ENCODE assay signal across 8 cellular contexts in the genomic region with DNA sequence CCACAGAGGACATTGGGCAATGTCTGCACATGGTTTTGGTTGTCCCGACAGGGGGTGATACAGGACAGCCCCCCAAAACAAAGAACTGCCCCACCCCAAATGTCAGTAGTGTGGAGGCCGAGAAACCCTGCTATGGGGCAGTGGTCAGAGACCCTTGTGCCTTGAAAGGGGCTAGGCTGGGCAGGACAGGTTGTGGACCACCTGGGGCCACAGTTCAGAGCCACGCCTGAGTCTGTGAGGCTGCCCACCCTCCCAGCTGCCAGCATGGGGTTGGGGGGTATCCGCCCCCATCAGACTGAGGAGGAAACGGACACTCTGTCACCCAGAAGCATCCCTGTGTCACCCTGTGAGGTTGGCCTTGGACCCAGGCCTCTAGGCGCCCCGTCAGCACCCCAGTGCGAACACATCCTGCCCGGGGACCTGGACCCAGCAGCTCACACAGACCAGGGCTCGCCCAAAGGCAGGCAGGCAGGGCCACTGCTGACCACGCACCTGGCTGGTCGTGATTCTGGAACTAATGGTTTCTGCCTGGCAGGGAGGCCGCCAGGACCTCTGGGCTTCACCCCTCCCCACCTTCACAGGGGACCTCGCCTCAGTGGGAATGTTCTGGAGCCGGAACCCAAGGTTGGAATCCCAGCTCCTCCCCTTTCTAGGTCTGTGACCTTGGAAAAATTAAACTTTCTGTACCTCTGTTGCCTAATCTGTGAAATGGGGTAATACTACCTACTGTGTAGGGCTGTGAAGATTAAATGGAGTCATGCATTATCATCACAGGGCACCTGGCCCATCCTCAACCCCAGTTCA. TPM values are rescaled to one million over a fixed set of nuclear protein-coding genes. Genes with fewer than 3 reads are reported as not detected.
DNase-seq lines count a peak whose midpoint lies in the region; ATAC-seq and TF ChIP-seq lines count a peak whose summit lies in the region.

No MANE protein-coding gene starts in this region.

- H3K27me3 ChIP-seq in OCI-LY3 (ENCODE audit: low read depth, low read length) (no peaks in the 10 kb centered on the region), rectal smooth muscle tissue (ENCODE audit: control insufficient read depth, insufficient read depth, low read length) (no peaks in the 10 kb centered on the region)

- H3K36me3 Mint-ChIP-seq in endothelial cell (ENCODE audit: low read depth, unreplicated experiment), result peaks cover 4% of the 10 kb centered on the region

- TF ChIP-seq CTCF in OCI-LY3 (IDR thresholded peaks at IDR 0.05; ENCODE audit: low read depth, low read length) (no peak), endothelial cell (IDR thresholded peaks at IDR 0.05; ENCODE audit: unreplicated experiment) (no peak)

- H3K4me3 ChIP-seq in GM08714 (ENCODE audit: low read length), result peak overlapping the region; percentile 76; the same call in 1 of the 2 replicates
- H3K4me3 ChIP-seq in OCI-LY3 (ENCODE audit: low read length), result peak overlapping the region; percentile 89
- peak overlapping the region; percentile 84 for H3K4me3 ChIP-seq in rectal smooth muscle tissue (ENCODE audit: low read length)

- H3K27me3 Mint-ChIP-seq in endothelial cell (ENCODE audit: unreplicated experiment), result peaks cover 2% of the 10 kb centered on the region

- H3K4me1 ChIP-seq in OCI-LY3 (ENCODE audit: low read length), result no peaks in the 10 kb centered on the region
- peaks cover 7% of the 10 kb centered on the region for H3K4me1 ChIP-seq in rectal smooth muscle tissue (ENCODE audit: control insufficient read depth, insufficient read depth, low read length)

- no peaks in the 10 kb centered on the region for H3K79me2 ChIP-seq in OCI-LY3 (ENCODE audit: low read length)

- peak overlapping the region; percentile 66 for H3K4me2 ChIP-seq in OCI-LY3 (ENCODE audit: low read length)

- DNase-seq in endothelial cell (ENCODE audit: low spot score) (no peak), DMS114 treated with DMSO at 0.1 percent for 48 hours (lab: John Stamatoyannopoulos, UW; ENCODE audit: unreplicated experiment) (no peak), anterior cingulate cortex (lab: John Stamatoyannopoulos, UW) (no peak), NCI-H2196 treated with DMSO at 0.1 percent for 48 hours (lab: John Stamatoyannopoulos, UW; ENCODE audit: unreplicated experiment) (no peak)

- no peaks in the 10 kb centered on the region for H3K4me1 Mint-ChIP-seq in endothelial cell (ENCODE audit: unreplicated experiment)

- no peaks in the 10 kb centered on the region for H3K9me3 Mint-ChIP-seq in endothelial cell (ENCODE audit: unreplicated experiment)

- no peak overlapping the region for H2AFZ ChIP-seq in OCI-LY3 (ENCODE audit: low read depth, low read length)

- peak overlapping the region; percentile 76 for H3K9ac ChIP-seq in OCI-LY3 (ENCODE audit: low read length)
- H3K9ac ChIP-seq in rectal smooth muscle tissue (ENCODE audit: low read length), result no peak overlapping the region

- no peak overlapping the region for H3K27ac Mint-ChIP-seq in endothelial cell (ENCODE audit: unreplicated experiment)

- H3K27ac ChIP-seq in OCI-LY3 (ENCODE audit: low read length), result no peak overlapping the region
- no peak overlapping the region for H3K27ac ChIP-seq in rectal smooth muscle tissue (ENCODE audit: low read depth, low read length)

- H3K4me3 Mint-ChIP-seq in endothelial cell (ENCODE audit: unreplicated experiment), result peak overlapping the region; percentile 94

- 0 out of 2 replicates have a peak, but pooled peaks cover 3% of the 10 kb centered on the region for H3K9me3 ChIP-seq in OCI-LY3 (ENCODE audit: insufficient read depth, low read length)

- no peaks in the 10 kb centered on the region for H3K36me3 ChIP-seq in OCI-LY3 (replicated peaks; ENCODE audit: low read depth, low read length)
- H3K36me3 ChIP-seq in rectal smooth muscle tissue (ENCODE audit: control insufficient read depth, insufficient read depth, low read length), result no peaks in the 10 kb centered on the region

- H4K20me1 ChIP-seq in OCI-LY3 (ENCODE audit: insufficient read depth, low read length), result no peaks in the 10 kb centered on the region

- no peak for ATAC-seq in esophagus mucosa

RNA-seq across cellular contexts. Expression of a gene that starts 1.4 kb away (rescaled TPM):
- total RNA-seq in endothelial cell (ENCODE audit: unreplicated experiment), result 52.3 TPM
- total RNA-seq in esophagus mucosa, result 22.9 TPM
